ENCODE assay signal across 22 cellular contexts in the genomic region with DNA sequence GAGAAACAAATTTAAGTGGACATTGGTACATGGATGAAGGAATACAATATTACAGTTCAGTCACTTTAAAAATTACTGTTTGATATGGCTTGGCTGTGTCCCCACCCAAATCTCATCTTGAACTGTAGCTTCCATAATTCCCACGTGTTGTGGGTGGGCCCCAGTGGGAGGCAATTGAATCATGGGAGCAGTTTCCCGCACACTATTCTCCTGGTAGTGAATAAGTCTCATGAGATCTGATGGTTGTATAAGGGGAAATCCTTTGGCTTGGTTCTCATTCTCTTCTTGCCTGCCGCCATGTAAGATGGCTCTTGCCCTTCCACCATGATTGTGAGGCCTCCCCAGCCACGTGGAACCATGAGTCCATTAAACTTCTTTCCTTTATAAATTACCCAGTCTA.
A peak's percentile ranks its signal among the peaks of the same experiment; 100 is the strongest.
DNase-seq lines count a peak whose midpoint lies in the region; ATAC-seq, FAIRE-seq and TF ChIP-seq lines count a peak whose summit lies in the region.
"Had no signal": no experiment of that assay in that cellular context is flagged by ENCODE, and none has a peak within 500 bp of the region (broad histone marks: within the 10 kb centered on the region; RNA-seq: fewer than 3 reads in every experiment).

No MANE protein-coding gene starts in this region.

- H3K27ac ChIP-seq in A549 (peak overlapping the region; percentile 63 to 65; a peak in 4 of 6 replicates), Peyer's patch (no peak overlapping the region)
- H3K27ac ChIP-seq: GM23248 had no signal

- H3K4me3 ChIP-seq in A549 (no peak overlapping the region), epithelial cell of esophagus (ENCODE audit: low read length) (no peak overlapping the region), Peyer's patch (no peak overlapping the region)
- H3K4me3 ChIP-seq: GM23248 had no signal

- H3K4me1 ChIP-seq in A549 = peaks cover 4% of the 10 kb centered on the region; the same call in 1 of the 3 replicates
- H3K4me1 ChIP-seq in Peyer's patch = no peaks in the 10 kb centered on the region
- H3K4me1 ChIP-seq: Caco-2 had no signal

- DNase-seq in A549 (ENCODE audit: low read depth in 1 of 2, low spot score in 1 of 2) (peak in 1 of 2 experiments; percentile 11), Daoy (ENCODE audit: low read depth) (peak; percentile 2), SK-MEL-5 (ENCODE audit: low read depth, low spot score) (peak; percentile 32), epithelial cell of esophagus (ENCODE audit: low read depth) (peak; percentile 21), occipital lobe (lab: John Stamatoyannopoulos, UW) (no peak), SKM-1 (lab: John Stamatoyannopoulos, UW; ENCODE audit: unreplicated experiment) (no peak), Peyer's patch (no peak), germinal center (ENCODE audit: low spot score) (no peak)
- DNase-seq: 8988T; C1 segment of cervical spinal cord; Caco-2; CD4-positive, alpha-beta memory T cell; DMS 273 treated with DMSO at 0.1 percent for 48 hours; DMS79; GM23248; H7; HCEC 1CT had no signal

- CTCF ChIA-PET in A549 (lab: Yijun Ruan, JAX) = no interaction called here

- H3K27me3 ChIP-seq in Peyer's patch = no peaks in the 10 kb centered on the region

- peaks cover 8% of the 10 kb centered on the region; the same call in 1 of the 3 replicates for H3K9me3 ChIP-seq in A549
- H3K9me3 ChIP-seq in Peyer's patch = peaks cover 0 to 2% (median 0%) of the 10 kb centered on the region in 4 donors
- H3K9me3 ChIP-seq: Caco-2 had no signal

- H3K36me3 ChIP-seq in Peyer's patch = no peaks in the 10 kb centered on the region

- TF ChIP-seq RAD21 in A549 (conservative IDR thresholded peaks at IDR 0.05 in 1 of 2, IDR thresholded peaks at IDR 0.05 in 1 of 2) = no peak

- no peak for ATAC-seq in A549

- TF ChIP-seq POLR2A in A549 (IDR thresholded peaks at IDR 0.05; ENCODE audit: low read length) (no peak), Peyer's patch (IDR thresholded peaks at IDR 0.05) (no peak)

- in situ Hi-C loops in SK-MEL-5 (cut with HindIII; ENCODE audit: low pct_unique_long_range_greater_than_20kb, low sequenced_read_pairs) = no loop called here

- TF ChIP-seq CTCF in A549 (IDR thresholded peaks at IDR 0.05) (no peak), epithelial cell of esophagus (IDR thresholded peaks at IDR 0.05; ENCODE audit: insufficient read depth, low read depth, low read length, missing control alignments) (no peak), Peyer's patch (IDR thresholded peaks at IDR 0.05) (no peak)

- POLR2A ChIA-PET in A549 (lab: Yijun Ruan, JAX) = no interaction called here

- H3K4me2 ChIP-seq in A549 = no peak overlapping the region

- no peak for TF ChIP-seq EP300 in A549 (IDR thresholded peaks at IDR 0.05)

- FAIRE-seq in A549 (lab: Jason Lieb, UNC) = no peak
- FAIRE-seq: D721Med, G401.6, GM12892, GM19239, H1 had no signal

- 50% methylated on average over 4 of the region's 4 CpGs for WGBS in A549 (ENCODE audit: missing lambda C conversion rate)

TF ChIP-seq in A549, 52 proteins besides CTCF, POLR2A, EP300 and RAD21:
- TF ChIP-seq GATA3 (IDR thresholded peaks at IDR 0.05; ENCODE audit: borderline replicate concordance) (no peak), ZSCAN20 (CRISPR knock-in tag; IDR thresholded peaks at IDR 0.05) (peak; percentile 79; the same call in 1 of the 2 replicates)

Comparison
In these comparisons a context has a peak if more than half of its experiments do, and no peak if none do; other contexts are left out.
1. DNase-seq: peak in Daoy (single experiment), SK-MEL-5 (single experiment) and epithelial cell of esophagus (single experiment); none in occipital lobe (single experiment), SKM-1 (single experiment), Peyer's patch (0 of 3) and germinal center (single experiment).
2. H3K27ac ChIP-seq: peak in A549 (2 of 2); none in Peyer's patch (0 of 4).